ENCODE assay signal across 20 cellular contexts in the genomic region with DNA sequence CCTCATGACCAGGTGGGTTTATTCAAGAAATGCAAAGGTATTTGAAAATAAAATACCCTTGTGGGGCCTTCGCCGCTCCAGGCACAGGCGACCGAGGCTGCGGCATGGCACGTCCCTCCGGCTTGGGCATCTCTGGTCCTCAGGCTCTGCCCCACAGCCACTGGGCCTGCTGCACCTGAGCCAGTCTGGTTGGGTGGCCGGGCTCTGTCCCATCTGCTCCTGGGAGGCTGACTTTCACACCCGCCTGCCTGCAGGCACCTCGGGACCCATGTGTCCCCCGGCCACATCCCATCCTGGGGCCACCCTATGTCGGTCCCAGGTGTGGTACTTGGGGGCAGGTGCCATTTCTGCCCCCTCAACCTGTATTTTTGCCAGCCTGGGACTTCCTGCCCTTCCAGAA. TPM values are rescaled to one million over a fixed set of nuclear protein-coding genes. Genes with fewer than 3 reads are reported as not detected.
"Had no signal": no experiment of that assay in that cellular context is flagged by ENCODE, and none has a peak within 500 bp of the region (broad histone marks: within the 10 kb centered on the region; RNA-seq: fewer than 3 reads in every experiment).

No MANE protein-coding gene starts in this region.

- DNase-seq: activated CD4-positive, alpha-beta T cell treated with anti-CD3 and anti-CD28 coated beads, Interleukin-2, amount 50 U/mL, for 4 hours; activated gamma-delta T cell treated with Interleukin-2 at 50 U/mL for 16 hours; activated T-cell treated with anti-CD3 and anti-CD28 coated beads for 4 hours; anterior cingulate cortex; body of pancreas; naive thymus-derived CD4-positive, alpha-beta T cell; sigmoid colon; stimulated activated CD4-positive, alpha-beta T cell treated with anti-CD3 and anti-CD28 coated beads, Interleukin-2, amount 100 ng/mL, for 48 hours; stimulated activated CD8-positive, alpha-beta memory T cell treated with anti-CD3 and anti-CD28 coated beads, Interleukin-4, amount 100 ng/mL, for 48 hours; stimulated activated naive B cell treated with anti-CD40 and anti-IgM and Interleukin-4, amounts not matched to agents 10 μg/mL and 1 μg/mL and 100 μg/mL, for 72 hours; T-helper 9 cell; upper lobe of left lung had no signal

- H3K4me1 Mint-ChIP-seq: activated naive CD4-positive, alpha-beta T cell treated with anti-CD3 and anti-CD28 coated beads, Interleukin-2, amount 50 U/mL, for 24 hours; neural crest cell had no signal

- H3K36me3 Mint-ChIP-seq: activated naive CD4-positive, alpha-beta T cell treated with anti-CD3 and anti-CD28 coated beads, Interleukin-2, amount 50 U/mL, for 24 hours; naive thymus-derived CD4-positive, alpha-beta T cell; stimulated activated naive B cell treated with anti-CD40 and anti-IgM and Interleukin-4, amounts not matched to agents 10 μg/mL and 1 μg/mL and 100 μg/mL, for 72 hours had no signal

- H3K36me3 ChIP-seq: cardiac muscle cell, gastroesophageal sphincter, sigmoid colon, thoracic aorta, upper lobe of left lung had no signal

- H3K27ac Mint-ChIP-seq: activated naive CD4-positive, alpha-beta T cell treated with anti-CD3 and anti-CD28 coated beads, Interleukin-2, amount 50 U/mL, for 24 hours; naive thymus-derived CD4-positive, alpha-beta T cell had no signal

- H3K27me3 ChIP-seq: body of pancreas, dorsolateral prefrontal cortex had no signal

- ATAC-seq: body of pancreas; gastroesophageal sphincter; naive thymus-derived CD4-positive, alpha-beta T cell; stimulated activated naive B cell treated with anti-CD40 and anti-IgM and Interleukin-4, amounts not matched to agents 10 μg/mL and 1 μg/mL and 100 μg/mL, for 72 hours had no signal

- H3K4me3 ChIP-seq: body of pancreas, cardiac muscle cell, dorsolateral prefrontal cortex, gastroesophageal sphincter, lung, sigmoid colon, smooth muscle cell, thoracic aorta, upper lobe of left lung had no signal

- H3K9me3 Mint-ChIP-seq: activated naive CD4-positive, alpha-beta T cell treated with anti-CD3 and anti-CD28 coated beads, Interleukin-2, amount 50 U/mL, for 24 hours; naive thymus-derived CD4-positive, alpha-beta T cell; neural crest cell; stimulated activated naive B cell treated with anti-CD40 and anti-IgM and Interleukin-4, amounts not matched to agents 10 μg/mL and 1 μg/mL and 100 μg/mL, for 72 hours had no signal

- H3K4me1 ChIP-seq: body of pancreas, gastroesophageal sphincter, sigmoid colon, upper lobe of left lung had no signal

- H3K27ac ChIP-seq: body of pancreas, cardiac muscle cell, dorsolateral prefrontal cortex, gastroesophageal sphincter, sigmoid colon, thoracic aorta, upper lobe of left lung had no signal

- H3K4me3 Mint-ChIP-seq: activated naive CD4-positive, alpha-beta T cell treated with anti-CD3 and anti-CD28 coated beads, Interleukin-2, amount 50 U/mL, for 24 hours; naive thymus-derived CD4-positive, alpha-beta T cell; neural crest cell; stimulated activated naive B cell treated with anti-CD40 and anti-IgM and Interleukin-4, amounts not matched to agents 10 μg/mL and 1 μg/mL and 100 μg/mL, for 72 hours had no signal

- H3K4me2 ChIP-seq: smooth muscle cell had no signal

- H3K9me3 ChIP-seq: body of pancreas, gastroesophageal sphincter, sigmoid colon, thoracic aorta, upper lobe of left lung had no signal

RNA-seq across cellular contexts. Expression of a gene that starts 30.8 kb away (rescaled TPM):
- total RNA-seq: body of pancreas, cardiac muscle cell, smooth muscle cell had no signal

RNA-seq across cellular contexts. Expression of a gene that starts 50.3 kb away (rescaled TPM):
- total RNA-seq: thoracic aorta had no signal
